18 cellular contexts compared by ENCODE assay signal in the genomic region with DNA sequence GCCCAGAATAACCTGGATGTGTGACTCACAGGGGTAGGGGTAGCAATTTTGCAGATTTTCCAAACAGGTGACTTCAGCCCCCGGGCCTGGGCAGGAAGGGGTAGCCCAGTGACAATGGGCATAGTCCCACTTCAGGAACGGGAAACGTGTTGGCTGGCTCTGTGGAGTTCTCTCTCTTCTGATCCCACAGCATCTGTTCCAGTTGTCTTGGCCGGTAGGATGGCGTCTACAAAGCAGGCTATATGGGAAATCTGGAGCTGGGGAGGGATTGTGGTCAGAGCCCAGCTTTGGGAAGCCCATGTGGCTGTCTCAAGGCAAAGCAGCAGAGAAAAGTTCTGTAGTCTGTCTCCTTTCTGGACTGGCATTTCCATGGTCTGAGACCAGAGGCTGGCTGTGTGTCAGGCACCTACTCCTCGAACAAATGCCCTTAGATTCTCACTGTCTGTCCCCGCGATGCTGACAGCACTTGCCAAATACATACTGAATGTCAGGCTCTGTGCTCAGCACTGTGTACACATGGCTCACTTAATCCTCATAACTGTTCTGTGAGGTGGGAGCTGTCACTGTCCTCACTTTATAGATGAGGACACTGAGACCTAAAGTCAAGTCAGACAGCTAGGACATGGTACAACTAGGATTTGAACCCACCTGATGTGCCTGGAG. TPM values are rescaled to one million over a fixed set of nuclear protein-coding genes. Genes with fewer than 3 reads are reported as not detected.
A peak's percentile ranks its signal among the peaks of the same experiment; 100 is the strongest.
DNase-seq lines count a peak whose midpoint lies in the region; ATAC-seq, FAIRE-seq and TF ChIP-seq lines count a peak whose summit lies in the region.
"Had no signal": no experiment of that assay in that cellular context is flagged by ENCODE, and none has a peak within 500 bp of the region (broad histone marks: within the 10 kb centered on the region; RNA-seq: fewer than 3 reads in every experiment).

No MANE protein-coding gene starts in this region.

- H3K36me3 ChIP-seq in HepG2 (replicated peaks in 1 of 2; ENCODE audit: control insufficient read depth in 1 of 2, insufficient read depth in 2 of 2, low read length in 2 of 2) (no peaks in the 10 kb centered on the region), psoas muscle (ENCODE audit: insufficient read depth in 1 of 2, low read depth in 1 of 2) (no peaks in the 10 kb centered on the region)
- H3K36me3 ChIP-seq: BE2C had no signal

- DNase-seq in Ammon's horn (ENCODE audit: low spot score): peak; percentile 53
- no peak for DNase-seq in HFFc6
- peak; percentile 52 for DNase-seq in HepG2 (ENCODE audit: low spot score)
- DNase-seq in psoas muscle: peak in 1 of 2 donors; percentile 50
- no peak for DNase-seq in activated T-cell treated with anti-CD3 and anti-CD28 coated beads, Interleukin-2, amount 50 U/mL, for 4 hours
- DNase-seq in foreskin fibroblast: no peak
- DNase-seq in stimulated activated CD4-positive, alpha-beta T cell treated with anti-CD3 and anti-CD28 coated beads, Interleukin-4, amount 100 ng/mL, for 24 hours: no peak
- DNase-seq: activated CD4-positive, alpha-beta T cell treated with anti-CD3 and anti-CD28 coated beads for 1 hour; activated CD8-positive, alpha-beta memory T cell treated with anti-CD3 and anti-CD28 coated beads for 24 hours; BE2C; Caco-2; effector memory CD4-positive, alpha-beta T cell; naive thymus-derived CD4-positive, alpha-beta T cell; stimulated activated CD4-positive, alpha-beta T cell treated with anti-CD3 and anti-CD28 coated beads, Interleukin-4, amount 100 ng/mL, for 1 hour had no signal

- H3K9me3 Mint-ChIP-seq in HFFc6: no peaks in the 10 kb centered on the region
- no peaks in the 10 kb centered on the region for H3K9me3 Mint-ChIP-seq in activated T-cell treated with anti-CD3 and anti-CD28 coated beads, Interleukin-2, amount 50 U/mL, for 4 hours
- H3K9me3 Mint-ChIP-seq: activated naive CD4-positive, alpha-beta T cell treated with anti-CD3 and anti-CD28 coated beads, Interleukin-2, amount 50 U/mL, for 24 hours; naive thymus-derived CD4-positive, alpha-beta T cell; stimulated activated naive CD8-positive, alpha-beta T cell treated with anti-CD3 and anti-CD28 coated beads, Interleukin-15, Interleukin-2, amounts not matched to agents 100 ng/mL and 50 ng/mL, for 24 hours had no signal

- H3K4me3 ChIP-seq in HepG2 (replicated peaks in 1 of 3; ENCODE audit: insufficient read depth in 1 of 3, low read depth in 2 of 3, low read length in 3 of 3): no peak overlapping the region
- H3K4me3 ChIP-seq in psoas muscle: no peak overlapping the region
- no peak overlapping the region for H3K4me3 ChIP-seq in foreskin fibroblast (ENCODE audit: low read depth in 1 of 2, low read length in 2 of 2)

- H2AFZ ChIP-seq in HepG2 (ENCODE audit: low read length): no peak overlapping the region

- FAIRE-seq in HepG2 (lab: Jason Lieb, UNC): peak; percentile 46

- no peak for TF ChIP-seq POLR2A in HepG2 (IDR thresholded peaks at IDR 0.05; ENCODE audit: insufficient read depth in 1 of 2, low read depth in 2 of 2, low read length in 2 of 2)

- BruUV-seq in HepG2 (replicated peaks; lab: Mats Ljungman, UMichigan): no TSS peak

- peaks cover 37% of the 10 kb centered on the region for H3K4me1 Mint-ChIP-seq in HFFc6 (ENCODE audit: low read depth)
- peaks cover 3% of the 10 kb centered on the region for H3K4me1 Mint-ChIP-seq in activated T-cell treated with anti-CD3 and anti-CD28 coated beads, Interleukin-2, amount 50 U/mL, for 4 hours (ENCODE audit: low read depth)

- ATAC-seq in HepG2 (peak; percentile 52), psoas muscle (peak; percentile 27 to 70 (median 62)), HG03039 (IDR thresholded peaks at IDR 0.05; ENCODE audit: unreplicated experiment) (no peak)
- no peak for ATAC-seq in activated T-cell treated with anti-CD3 and anti-CD28 coated beads, Interleukin-2, amount 50 U/mL, for 4 hours
- ATAC-seq: esophagus mucosa; naive thymus-derived CD4-positive, alpha-beta T cell had no signal

- TF ChIP-seq CTCF in HFFc6 (IDR thresholded peaks at IDR 0.05) (no peak), HepG2 (CRISPR knock-in tag; IDR thresholded peaks at IDR 0.05) (no peak), psoas muscle (IDR thresholded peaks at IDR 0.05) (no peak), foreskin fibroblast (IDR thresholded peaks at IDR 0.05; ENCODE audit: low read depth, low read length) (no peak)

- no peaks in the 10 kb centered on the region for H3K9me3 ChIP-seq in HepG2 (ENCODE audit: low read length)
- H3K9me3 ChIP-seq in psoas muscle: no peaks in the 10 kb centered on the region
- H3K9me3 ChIP-seq: BE2C, Caco-2 had no signal

- POLR2A ChIA-PET in HepG2 (lab: Yijun Ruan, JAX): interaction anchor here (1.8 kb wide), 1 partner anchor 53 kb away, joined by 4 read pairs; no protein-coding TSS in a partner anchor

- no peak for TF ChIP-seq RAD21 in HepG2 (CRISPR knock-in tag; IDR thresholded peaks at IDR 0.05)

- peak overlapping the region; percentile 6; the same call in 1 of the 2 replicates for H3K4me2 ChIP-seq in HepG2 (ENCODE audit: low read depth, low read length)

- CTCF ChIA-PET in HepG2 (lab: Yijun Ruan, JAX; ENCODE audit: low intra/inter-chr PET ratio, low total read pairs): interaction anchor here (5.5 kb wide), 1 partner anchor 53 kb away, joined by 91 read pairs; no protein-coding TSS in a partner anchor

- no peak overlapping the region for H3K27ac ChIP-seq in HepG2 (ENCODE audit: extremely low read length, insufficient read depth, low read length)
- H3K27ac ChIP-seq in psoas muscle: peak overlapping the region; percentile 70

- no peak overlapping the region for H3K4me3 Mint-ChIP-seq in HFFc6
- H3K4me3 Mint-ChIP-seq in activated T-cell treated with anti-CD3 and anti-CD28 coated beads, Interleukin-2, amount 50 U/mL, for 4 hours: no peak overlapping the region
- H3K4me3 Mint-ChIP-seq: activated naive CD4-positive, alpha-beta T cell treated with anti-CD3 and anti-CD28 coated beads, Interleukin-2, amount 50 U/mL, for 24 hours; naive thymus-derived CD4-positive, alpha-beta T cell; stimulated activated naive CD8-positive, alpha-beta T cell treated with anti-CD3 and anti-CD28 coated beads, Interleukin-15, Interleukin-2, amounts not matched to agents 100 ng/mL and 50 ng/mL, for 24 hours had no signal

- H4K20me1 ChIP-seq in HepG2 (ENCODE audit: insufficient read depth, low read length): no peaks in the 10 kb centered on the region

- in situ Hi-C loops in HepG2 (cut with HindIII; ENCODE audit: extremely low pct_ligation_motif_present, low pct_unique_long_range_greater_than_20kb): loop anchor here (5.0 kb wide), 2 partner anchors 53 to 168 kb away; a partner anchor contains a TSS

- H3K27me3 ChIP-seq in HepG2 (ENCODE audit: control insufficient read depth in 1 of 2, insufficient read depth in 2 of 2, low read length in 2 of 2) (no peaks in the 10 kb centered on the region), psoas muscle (ENCODE audit: insufficient read depth in 3 of 3, low read length in 2 of 3) (no peaks in the 10 kb centered on the region)
- H3K27me3 ChIP-seq: BE2C had no signal

- H3K4me1 ChIP-seq in HepG2 (ENCODE audit: insufficient read depth, low read length) (peaks cover 34% of the 10 kb centered on the region), psoas muscle (peaks cover 55% of the 10 kb centered on the region)

- TF ChIP-seq EP300 in HepG2 (IDR thresholded peaks at IDR 0.05; ENCODE audit: low read depth in 2 of 2, low read length in 2 of 2) (no peak), HepG2 (CRISPR knock-in tag; IDR thresholded peaks at IDR 0.05; ENCODE audit: borderline replicate concordance) (no peak)

- intact Hi-C loops in HepG2 (cut with micrococcal nuclease; ENCODE audit: unreplicated experiment): no loop called here
- intact Hi-C loops in psoas muscle (cut with DNase I): loop anchor here (2.0 to 10.0 kb wide), 4 partner anchors 38 to 170 kb away; a partner anchor contains a TSS

- no peak overlapping the region for H3K9ac ChIP-seq in HepG2 (ENCODE audit: insufficient read depth, low read depth, low read length)

- H3K79me2 ChIP-seq in HepG2 (ENCODE audit: insufficient read depth, low read length): no peaks in the 10 kb centered on the region

- H3K27ac Mint-ChIP-seq in HFFc6: peak overlapping the region; percentile 97
- H3K27ac Mint-ChIP-seq: activated naive CD4-positive, alpha-beta T cell treated with anti-CD3 and anti-CD28 coated beads, Interleukin-2, amount 50 U/mL, for 24 hours; stimulated activated naive CD8-positive, alpha-beta T cell treated with anti-CD3 and anti-CD28 coated beads, Interleukin-15, Interleukin-2, amounts not matched to agents 100 ng/mL and 50 ng/mL, for 24 hours had no signal

- H3K27me3 Mint-ChIP-seq in HFFc6 (ENCODE audit: insufficient read depth): no peaks in the 10 kb centered on the region; the same call in 1 of the 2 replicates
- H3K27me3 Mint-ChIP-seq in activated T-cell treated with anti-CD3 and anti-CD28 coated beads, Interleukin-2, amount 50 U/mL, for 4 hours (ENCODE audit: low read depth): no peaks in the 10 kb centered on the region
- H3K27me3 Mint-ChIP-seq: activated naive CD4-positive, alpha-beta T cell treated with anti-CD3 and anti-CD28 coated beads, Interleukin-2, amount 50 U/mL, for 24 hours; stimulated activated naive CD8-positive, alpha-beta T cell treated with anti-CD3 and anti-CD28 coated beads, Interleukin-15, Interleukin-2, amounts not matched to agents 100 ng/mL and 50 ng/mL, for 24 hours had no signal

- WGBS in HepG2 (ENCODE audit: low lambda C conversion rate): 82% methylated on average over 8 of the region's 8 CpGs
- WGBS in psoas muscle, 3 donors: 31 to 47% (median 35%) methylated on average over 8 of the region's 8 CpGs

- no peaks in the 10 kb centered on the region for H3K36me3 Mint-ChIP-seq in HFFc6 (ENCODE audit: low read depth)
- H3K36me3 Mint-ChIP-seq in activated T-cell treated with anti-CD3 and anti-CD28 coated beads, Interleukin-2, amount 50 U/mL, for 4 hours (ENCODE audit: insufficient read depth): no peaks in the 10 kb centered on the region
- H3K36me3 Mint-ChIP-seq: naive thymus-derived CD4-positive, alpha-beta T cell had no signal

RNA-seq across cellular contexts. Expression of a gene that starts 17.9 kb away (rescaled TPM):
- total RNA-seq in HFFc6 (2021; fragmentation: NEBNext Ultra II Directional; extraction: Animal tissue kit (Norgen Biotek cat#: 25700)): 100 to 1,000 TPM; 119 to 162 (median 144) TPM
- total RNA-seq in HepG2 (2016; rRNA removed; fragmentation: Illumina TruSeq; extraction: Trizol): 28.0 and 58.3 TPM in 2 replicates
- 13.7 and 15.2 TPM in 2 replicates for total RNA-seq in HepG2 (2016; cell fraction: cytosol; rRNA removed; fragmentation: Illumina TruSeq; extraction: Trizol; ENCODE audit: low read depth)
- 22.8 and 61.4 TPM in 2 replicates for total RNA-seq in HepG2 (2016; cell fraction: insoluble cytoplasmic fraction; rRNA removed; fragmentation: Illumina TruSeq; extraction: Trizol)
- total RNA-seq in HepG2 (2016; cell fraction: membrane; rRNA removed; fragmentation: Illumina TruSeq; extraction: Trizol): 24.2 and 24.6 TPM in 2 replicates
- total RNA-seq in HepG2 (2016; cell fraction: nucleus; rRNA removed; fragmentation: Illumina TruSeq; extraction: Trizol): 65.4 and 81.2 TPM in 2 replicates
- polyA plus RNA-seq in HepG2 (2011; rRNA removed): 132 and 137 TPM in 2 replicates
- polyA plus RNA-seq in HepG2 (2011; cell fraction: cytosol; rRNA removed): 96.3 and 120 TPM in 2 replicates
- 355 and 421 TPM in 2 replicates for polyA plus RNA-seq in HepG2 (2011; cell fraction: nucleus; rRNA removed)
- 76.8 and 81.7 TPM in 2 replicates for polyA plus RNA-seq in HepG2 (2012)
- polyA plus RNA-seq in HepG2 (2016; cell fraction: cytosol; fragmentation: Illumina TruSeq; extraction: Trizol; ENCODE audit: low read depth): 15.5 and 16.9 TPM in 2 replicates
- polyA plus RNA-seq in HepG2 (2016; cell fraction: insoluble cytoplasmic fraction; fragmentation: Illumina TruSeq; extraction: Trizol; ENCODE audit: low read depth): 43.0 and 58.5 TPM in 2 replicates
- 30.0 and 37.0 TPM in 2 replicates for polyA plus RNA-seq in HepG2 (2016; cell fraction: membrane; fragmentation: Illumina TruSeq; extraction: Trizol; ENCODE audit: low read depth)
- 188 and 192 TPM in 2 replicates for polyA plus RNA-seq in HepG2 (2016; cell fraction: nucleus; fragmentation: Illumina TruSeq; extraction: Trizol; ENCODE audit: insufficient read depth, low read depth)
- polyA minus RNA-seq in HepG2 (2011; rRNA and poly(A)+ RNA removed; ENCODE audit: low replicate concordance): 248 and 683 TPM in 2 replicates
- 150 and 151 TPM in 2 replicates for polyA minus RNA-seq in HepG2 (2011; cell fraction: cytosol; rRNA and poly(A)+ RNA removed)
- 219 and 243 TPM in 2 replicates for polyA minus RNA-seq in HepG2 (2011; cell fraction: nucleus; rRNA and poly(A)+ RNA removed)
- total RNA-seq in psoas muscle: 10 to 100 TPM; 32.3 to 50.4 (median 41.5) TPM
- 10 to 100 TPM; 29.4 to 43.2 (median 35.8) TPM for polyA plus RNA-seq in psoas muscle
- total RNA-seq in activated T-cell treated with anti-CD3 and anti-CD28 coated beads, Interleukin-2, amount 50 U/mL, for 4 hours: 10 to 100 TPM; 59.0 to 71.3 (median 60.4) TPM

RNA-seq across cellular contexts. Expression of a gene that starts 36.6 kb away (rescaled TPM):
- 10 to 100 TPM; 23.5 to 31.4 (median 28.6) TPM for total RNA-seq in HFFc6 (2021; fragmentation: NEBNext Ultra II Directional; extraction: Animal tissue kit (Norgen Biotek cat#: 25700))
- total RNA-seq in HepG2 (2016; rRNA removed; fragmentation: Illumina TruSeq; extraction: Trizol) (48.6 and 55.9 TPM in 2 replicates), psoas muscle (1 to 10 TPM; 5.5 to 8.6 (median 7.6) TPM)
- 148 and 152 TPM in 2 replicates for total RNA-seq in HepG2 (2016; cell fraction: cytosol; rRNA removed; fragmentation: Illumina TruSeq; extraction: Trizol; ENCODE audit: low read depth)
- total RNA-seq in HepG2 (2016; cell fraction: insoluble cytoplasmic fraction; rRNA removed; fragmentation: Illumina TruSeq; extraction: Trizol): 39.9 and 57.5 TPM in 2 replicates
- 249 and 253 TPM in 2 replicates for total RNA-seq in HepG2 (2016; cell fraction: membrane; rRNA removed; fragmentation: Illumina TruSeq; extraction: Trizol)
- total RNA-seq in HepG2 (2016; cell fraction: nucleus; rRNA removed; fragmentation: Illumina TruSeq; extraction: Trizol): 22.8 and 23.0 TPM in 2 replicates
- polyA plus RNA-seq in HepG2 (2011; rRNA removed) (63.6 and 73.3 TPM in 2 replicates), psoas muscle (1 to 10 TPM; 3.6 to 5.3 (median 5.0) TPM)
- polyA plus RNA-seq in HepG2 (2011; cell fraction: cytosol; rRNA removed): 65.6 and 84.8 TPM in 2 replicates
- polyA plus RNA-seq in HepG2 (2011; cell fraction: nucleus; rRNA removed): 45.3 and 47.1 TPM in 2 replicates
- 36.8 and 51.0 TPM in 2 replicates for polyA plus RNA-seq in HepG2 (2012)
- polyA plus RNA-seq in HepG2 (2016; cell fraction: cytosol; fragmentation: Illumina TruSeq; extraction: Trizol; ENCODE audit: low read depth): 247 and 251 TPM in 2 replicates
- polyA plus RNA-seq in HepG2 (2016; cell fraction: insoluble cytoplasmic fraction; fragmentation: Illumina TruSeq; extraction: Trizol; ENCODE audit: low read depth): 54.3 and 66.5 TPM in 2 replicates
- polyA plus RNA-seq in HepG2 (2016; cell fraction: membrane; fragmentation: Illumina TruSeq; extraction: Trizol; ENCODE audit: low read depth): 277 and 306 TPM in 2 replicates
- 44.5 and 47.6 TPM in 2 replicates for polyA plus RNA-seq in HepG2 (2016; cell fraction: nucleus; fragmentation: Illumina TruSeq; extraction: Trizol; ENCODE audit: insufficient read depth, low read depth)
- 109 and 147 TPM in 2 replicates for polyA minus RNA-seq in HepG2 (2011; rRNA and poly(A)+ RNA removed; ENCODE audit: low replicate concordance)
- 32.5 and 36.6 TPM in 2 replicates for polyA minus RNA-seq in HepG2 (2011; cell fraction: cytosol; rRNA and poly(A)+ RNA removed)
- polyA minus RNA-seq in HepG2 (2011; cell fraction: nucleus; rRNA and poly(A)+ RNA removed): 26.1 and 37.3 TPM in 2 replicates
- 10 to 100 TPM in 1 of 3 donors, 1 to 10 TPM in 2; 6.5 to 11.2 (median 9.2) TPM for total RNA-seq in activated T-cell treated with anti-CD3 and anti-CD28 coated beads, Interleukin-2, amount 50 U/mL, for 4 hours

RNA-seq across cellular contexts. Expression of a gene that starts 44.5 kb away (rescaled TPM):
- 10 to 100 TPM; 17.0 to 20.4 (median 17.7) TPM for total RNA-seq in HFFc6 (2021; fragmentation: NEBNext Ultra II Directional; extraction: Animal tissue kit (Norgen Biotek cat#: 25700))
- 0.20 and 0.31 TPM in 2 replicates for total RNA-seq in HepG2 (2016; rRNA removed; fragmentation: Illumina TruSeq; extraction: Trizol)
- 0.18 TPM in 1 of 2 replicates, not detected in the other for total RNA-seq in HepG2 (2016; cell fraction: cytosol; rRNA removed; fragmentation: Illumina TruSeq; extraction: Trizol; ENCODE audit: low read depth)
- 0.15 and 0.19 TPM in 2 replicates for total RNA-seq in HepG2 (2016; cell fraction: insoluble cytoplasmic fraction; rRNA removed; fragmentation: Illumina TruSeq; extraction: Trizol)
- total RNA-seq in HepG2 (2016; cell fraction: membrane; rRNA removed; fragmentation: Illumina TruSeq; extraction: Trizol): 0.15 and 0.24 TPM in 2 replicates
- 0.60 and 0.99 TPM in 2 replicates for total RNA-seq in HepG2 (2016; cell fraction: nucleus; rRNA removed; fragmentation: Illumina TruSeq; extraction: Trizol)
- 0.73 and 0.91 TPM in 2 replicates for polyA plus RNA-seq in HepG2 (2011; rRNA removed)
- 0.34 and 0.65 TPM in 2 replicates for polyA plus RNA-seq in HepG2 (2011; cell fraction: cytosol; rRNA removed)
- polyA plus RNA-seq in HepG2 (2011; cell fraction: nucleus; rRNA removed): 3.3 and 5.1 TPM in 2 replicates
- 0.91 and 2.1 TPM in 2 replicates for polyA plus RNA-seq in HepG2 (2012)
- polyA plus RNA-seq in HepG2 (2016; cell fraction: cytosol; fragmentation: Illumina TruSeq; extraction: Trizol; ENCODE audit: low read depth): 0.11 and 0.17 TPM in 2 replicates
- polyA plus RNA-seq in HepG2 (2016; cell fraction: insoluble cytoplasmic fraction; fragmentation: Illumina TruSeq; extraction: Trizol; ENCODE audit: low read depth): 0.59 and 0.88 TPM in 2 replicates
- polyA plus RNA-seq in HepG2 (2016; cell fraction: membrane; fragmentation: Illumina TruSeq; extraction: Trizol; ENCODE audit: low read depth): 0.28 and 0.30 TPM in 2 replicates
- 1.8 and 2.0 TPM in 2 replicates for polyA plus RNA-seq in HepG2 (2016; cell fraction: nucleus; fragmentation: Illumina TruSeq; extraction: Trizol; ENCODE audit: insufficient read depth, low read depth)
- polyA minus RNA-seq in HepG2 (2011; rRNA and poly(A)+ RNA removed; ENCODE audit: low replicate concordance): 0.44 and 3.1 TPM in 2 replicates
- polyA minus RNA-seq in HepG2 (2011; cell fraction: cytosol; rRNA and poly(A)+ RNA removed): 0.69 TPM in 1 of 2 replicates, not detected in the other
- 0.99 TPM in 1 of 2 replicates, not detected in the other for polyA minus RNA-seq in HepG2 (2011; cell fraction: nucleus; rRNA and poly(A)+ RNA removed)
- total RNA-seq in psoas muscle: 100 to 1,000 TPM; 101 to 148 (median 122) TPM
- 100 to 1,000 TPM in 1 of 3 donors, 10 to 100 TPM in 2; 22.1 to 149 (median 76.3) TPM for polyA plus RNA-seq in psoas muscle
- 1 to 10 TPM; 3.7 to 4.3 (median 3.8) TPM for total RNA-seq in activated T-cell treated with anti-CD3 and anti-CD28 coated beads, Interleukin-2, amount 50 U/mL, for 4 hours

RNA-seq across cellular contexts. Expression of a gene that starts 56.6 kb away (rescaled TPM):
- total RNA-seq in HFFc6 (2021; fragmentation: NEBNext Ultra II Directional; extraction: Animal tissue kit (Norgen Biotek cat#: 25700)): 100 to 1,000 TPM; 500 to 565 (median 548) TPM
- total RNA-seq in HepG2 (2016; rRNA removed; fragmentation: Illumina TruSeq; extraction: Trizol): 498 and 508 TPM in 2 replicates
- 947 and 1,365 TPM in 2 replicates for total RNA-seq in HepG2 (2016; cell fraction: cytosol; rRNA removed; fragmentation: Illumina TruSeq; extraction: Trizol; ENCODE audit: low read depth)
- total RNA-seq in HepG2 (2016; cell fraction: insoluble cytoplasmic fraction; rRNA removed; fragmentation: Illumina TruSeq; extraction: Trizol): 496 and 506 TPM in 2 replicates
- total RNA-seq in HepG2 (2016; cell fraction: membrane; rRNA removed; fragmentation: Illumina TruSeq; extraction: Trizol): 928 and 1,097 TPM in 2 replicates
- total RNA-seq in HepG2 (2016; cell fraction: nucleus; rRNA removed; fragmentation: Illumina TruSeq; extraction: Trizol): 200 and 226 TPM in 2 replicates
- 491 and 584 TPM in 2 replicates for polyA plus RNA-seq in HepG2 (2011; rRNA removed)
- 627 and 1,057 TPM in 2 replicates for polyA plus RNA-seq in HepG2 (2011; cell fraction: cytosol; rRNA removed)
- 336 and 383 TPM in 2 replicates for polyA plus RNA-seq in HepG2 (2011; cell fraction: nucleus; rRNA removed)
- 371 and 440 TPM in 2 replicates for polyA plus RNA-seq in HepG2 (2012)
- 1,401 and 1,836 TPM in 2 replicates for polyA plus RNA-seq in HepG2 (2016; cell fraction: cytosol; fragmentation: Illumina TruSeq; extraction: Trizol; ENCODE audit: low read depth)
- polyA plus RNA-seq in HepG2 (2016; cell fraction: insoluble cytoplasmic fraction; fragmentation: Illumina TruSeq; extraction: Trizol; ENCODE audit: low read depth): 640 and 680 TPM in 2 replicates
- 1,282 and 1,407 TPM in 2 replicates for polyA plus RNA-seq in HepG2 (2016; cell fraction: membrane; fragmentation: Illumina TruSeq; extraction: Trizol; ENCODE audit: low read depth)
- 415 and 448 TPM in 2 replicates for polyA plus RNA-seq in HepG2 (2016; cell fraction: nucleus; fragmentation: Illumina TruSeq; extraction: Trizol; ENCODE audit: insufficient read depth, low read depth)
- 310 and 535 TPM in 2 replicates for polyA minus RNA-seq in HepG2 (2011; rRNA and poly(A)+ RNA removed; ENCODE audit: low replicate concordance)
- 514 and 560 TPM in 2 replicates for polyA minus RNA-seq in HepG2 (2011; cell fraction: cytosol; rRNA and poly(A)+ RNA removed)
- 136 and 144 TPM in 2 replicates for polyA minus RNA-seq in HepG2 (2011; cell fraction: nucleus; rRNA and poly(A)+ RNA removed)
- 100 to 1,000 TPM; 186 to 304 (median 236) TPM for total RNA-seq in psoas muscle
- polyA plus RNA-seq in psoas muscle: 100 to 1,000 TPM; 259 to 396 (median 306) TPM
- total RNA-seq in activated T-cell treated with anti-CD3 and anti-CD28 coated beads, Interleukin-2, amount 50 U/mL, for 4 hours: 100 to 1,000 TPM; 225 to 244 (median 229) TPM

Comparison
In these comparisons a context has a peak if more than half of its experiments do, and no peak if none do; other contexts are left out.
1. DNase-seq: peak in Ammon's horn (single experiment) and HepG2 (single experiment); none in HFFc6 (single experiment), activated T-cell treated with anti-CD3 and anti-CD28 coated beads, Interleukin-2, amount 50 U/mL, for 4 hours (single experiment), foreskin fibroblast (0 of 2) and stimulated activated CD4-positive, alpha-beta T cell treated with anti-CD3 and anti-CD28 coated beads, Interleukin-4, amount 100 ng/mL, for 24 hours (single experiment).
2. ATAC-seq: peak in HepG2 (single experiment) and psoas muscle (4 of 4); none in activated T-cell treated with anti-CD3 and anti-CD28 coated beads, Interleukin-2, amount 50 U/mL, for 4 hours (0 of 2) and HG03039 (single experiment).
3. RNA of a gene that starts 44.5 kb away (total RNA-seq): 101 to 148 TPM in psoas muscle; 17.0 to 20.4 TPM in HFFc6, 3.7 to 4.3 TPM in activated T-cell treated with anti-CD3 and anti-CD28 coated beads, Interleukin-2, amount 50 U/mL, for 4 hours and 0.15 to 0.99 TPM in HepG2; every median in the first group is over 4 times any median in the second.